Comparison of ENCODE assay signal across 1 cellular context in genomic region chr10:97826892-97827291, GRCh38.
TF ChIP-seq lines count a peak whose summit lies in the region.

No MANE protein-coding gene starts in this region.

TF ChIP-seq in H1, 55 proteins besides CTCF, POLR2A, EP300 and RAD21:
- TF ChIP-seq KDM1A (IDR thresholded peaks at IDR 0.05; ENCODE audit: borderline replicate concordance, low read length) (0 out of 2 replicates have a peak, but pooled peaks have one; percentile 42), KDM5A (IDR thresholded peaks at IDR 0.05; ENCODE audit: low read length) (no peak)
TF ChIP-seq in H1: peak in this region for 1.
